Comparison of ENCODE assay signal across 1 cellular context in the genomic region with DNA sequence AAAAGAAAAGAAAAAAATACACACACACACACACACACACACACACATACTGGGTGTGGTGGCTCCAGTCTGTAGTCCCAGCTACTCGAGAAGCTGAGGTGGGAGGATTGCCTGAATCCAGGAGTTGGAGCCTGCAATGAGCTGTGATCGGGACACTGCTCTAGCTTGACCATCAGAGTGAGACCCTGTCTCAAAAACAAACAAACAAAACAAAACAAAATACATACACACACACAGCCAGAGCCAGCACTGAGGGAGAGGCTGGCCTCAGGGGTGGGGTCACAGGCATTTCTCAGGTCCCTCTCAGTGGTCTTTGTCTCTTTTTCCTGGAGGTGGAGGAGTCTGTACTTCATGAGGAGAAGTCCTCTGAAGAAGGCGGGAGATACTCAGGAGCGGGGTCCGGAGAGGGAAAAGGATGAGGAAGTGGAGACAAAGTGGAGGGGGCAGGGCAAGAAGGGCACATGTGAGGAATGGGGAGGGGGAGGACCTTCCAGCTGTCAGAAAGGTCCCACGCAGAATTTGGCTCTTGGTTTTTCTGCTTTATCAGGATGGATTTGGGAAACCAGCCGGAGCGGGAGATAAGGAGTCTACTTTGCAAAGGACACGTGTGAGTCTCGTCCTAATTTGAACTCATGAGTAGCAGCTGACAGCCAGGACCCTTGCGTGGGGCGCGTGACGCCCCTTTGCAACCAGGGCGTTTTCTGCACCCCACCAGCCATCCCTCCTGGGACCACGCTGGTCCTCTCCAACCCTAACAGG.
TF ChIP-seq lines count a peak whose summit lies in the region.

No MANE protein-coding gene starts in this region.

TF ChIP-seq in K562, 482 proteins besides CTCF, POLR2A, EP300 and RAD21 (continued from another document and continues in another):
- TF ChIP-seq, protein P1, sequence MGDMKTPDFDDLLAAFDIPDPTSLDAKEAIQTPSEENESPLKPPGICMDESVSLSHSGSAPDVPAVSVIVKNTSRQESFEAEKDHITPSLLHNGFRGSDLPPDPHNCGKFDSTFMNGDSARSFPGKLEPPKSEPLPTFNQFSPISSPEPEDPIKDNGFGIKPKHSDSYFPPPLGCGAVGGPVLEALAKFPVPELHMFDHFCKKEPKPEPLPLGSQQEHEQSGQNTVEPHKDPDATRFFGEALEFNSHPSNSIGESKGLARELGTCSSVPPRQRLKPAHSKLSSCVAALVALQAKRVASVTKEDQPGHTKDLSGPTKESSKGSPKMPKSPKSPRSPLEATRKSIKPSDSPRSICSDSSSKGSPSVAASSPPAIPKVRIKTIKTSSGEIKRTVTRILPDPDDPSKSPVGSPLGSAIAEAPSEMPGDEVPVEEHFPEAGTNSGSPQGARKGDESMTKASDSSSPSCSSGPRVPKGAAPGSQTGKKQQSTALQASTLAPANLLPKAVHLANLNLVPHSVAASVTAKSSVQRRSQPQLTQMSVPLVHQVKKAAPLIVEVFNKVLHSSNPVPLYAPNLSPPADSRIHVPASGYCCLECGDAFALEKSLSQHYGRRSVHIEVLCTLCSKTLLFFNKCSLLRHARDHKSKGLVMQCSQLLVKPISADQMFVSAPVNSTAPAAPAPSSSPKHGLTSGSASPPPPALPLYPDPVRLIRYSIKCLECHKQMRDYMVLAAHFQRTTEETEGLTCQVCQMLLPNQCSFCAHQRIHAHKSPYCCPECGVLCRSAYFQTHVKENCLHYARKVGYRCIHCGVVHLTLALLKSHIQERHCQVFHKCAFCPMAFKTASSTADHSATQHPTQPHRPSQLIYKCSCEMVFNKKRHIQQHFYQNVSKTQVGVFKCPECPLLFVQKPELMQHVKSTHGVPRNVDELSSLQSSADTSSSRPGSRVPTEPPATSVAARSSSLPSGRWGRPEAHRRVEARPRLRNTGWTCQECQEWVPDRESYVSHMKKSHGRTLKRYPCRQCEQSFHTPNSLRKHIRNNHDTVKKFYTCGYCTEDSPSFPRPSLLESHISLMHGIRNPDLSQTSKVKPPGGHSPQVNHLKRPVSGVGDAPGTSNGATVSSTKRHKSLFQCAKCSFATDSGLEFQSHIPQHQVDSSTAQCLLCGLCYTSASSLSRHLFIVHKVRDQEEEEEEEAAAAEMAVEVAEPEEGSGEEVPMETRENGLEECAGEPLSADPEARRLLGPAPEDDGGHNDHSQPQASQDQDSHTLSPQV (IDR thresholded peaks at IDR 0.05), result no peak
- TF ChIP-seq HDGF (IDR thresholded peaks at IDR 0.05) (0 out of 2 replicates have a peak, but pooled peaks have one; percentile 66), GTF2F1 (IDR thresholded peaks at IDR 0.05; ENCODE audit: low read depth, low read length) (no peak), RBM39 (optimal IDR thresholded peaks at IDR 0.05; ENCODE audit: low read depth, low read length) (no peak), TCF3 (CRISPR knock-in tag; IDR thresholded peaks at IDR 0.05) (peak; percentile 73), ZNF143 (CRISPR knock-in tag; IDR thresholded peaks at IDR 0.05) (no peak), SUPT5H (IDR thresholded peaks at IDR 0.05) (no peak), ARNT (IDR thresholded peaks at IDR 0.05) (no peak), POLR3A (IDR thresholded peaks at IDR 0.05; ENCODE audit: borderline replicate concordance, extremely low read depth, insufficient read depth, insufficient read length) (no peak), NBN (IDR thresholded peaks at IDR 0.05; ENCODE audit: low read depth) (no peak), MAZ (CRISPR knock-in tag; conservative IDR thresholded peaks at IDR 0.05 in 1 of 2, IDR thresholded peaks at IDR 0.05 in 1 of 2) (peak in 1 of 2 experiments; percentile 34; a peak in 1 of 4 replicates), JUND (IDR thresholded peaks at IDR 0.05; ENCODE audit: borderline replicate concordance, low read depth, low read length) (peak; percentile 63; the same call in 1 of the 2 replicates), JUND (tag; IDR thresholded peaks at IDR 0.05; ENCODE audit: borderline replicate concordance, low read depth, low read length) (peak; percentile 35; the same call in 1 of the 3 replicates), VEZF1 (CRISPR knock-in tag; IDR thresholded peaks at IDR 0.05) (peak; percentile 64), TCFL5 (CRISPR knock-in tag; conservative IDR thresholded peaks at IDR 0.05) (no peak), HDAC2 (IDR thresholded peaks at IDR 0.05) (peak; percentile 49; the same call in 1 of the 2 replicates), ZBTB9 (CRISPR knock-in tag; IDR thresholded peaks at IDR 0.05) (no peak), ZSCAN29 (IDR thresholded peaks at IDR 0.05) (no peak), SOX6 (IDR thresholded peaks at IDR 0.05) (peak; percentile 39; the same call in 1 of the 2 replicates), NRF1 (conservative IDR thresholded peaks at IDR 0.05 in 1 of 2, IDR thresholded peaks at IDR 0.05 in 1 of 2) (0 out of 4 replicates have a peak, but pooled peaks of 1 of the 2 experiments have one; percentile 25), SMARCC2 (IDR thresholded peaks at IDR 0.05; ENCODE audit: low read depth) (0 out of 2 replicates have a peak, but pooled peaks have one; percentile 17), ZNF140 (CRISPR knock-in tag; IDR thresholded peaks at IDR 0.05) (no peak), ZNF282 (CRISPR knock-in tag; IDR thresholded peaks at IDR 0.05) (no peak), CBX8 (IDR thresholded peaks at IDR 0.05; ENCODE audit: borderline replicate concordance, extremely low read depth, low read depth, low read length, poor library complexity, severe bottlenecking) (no peak)
- TF ChIP-seq, protein P2, sequence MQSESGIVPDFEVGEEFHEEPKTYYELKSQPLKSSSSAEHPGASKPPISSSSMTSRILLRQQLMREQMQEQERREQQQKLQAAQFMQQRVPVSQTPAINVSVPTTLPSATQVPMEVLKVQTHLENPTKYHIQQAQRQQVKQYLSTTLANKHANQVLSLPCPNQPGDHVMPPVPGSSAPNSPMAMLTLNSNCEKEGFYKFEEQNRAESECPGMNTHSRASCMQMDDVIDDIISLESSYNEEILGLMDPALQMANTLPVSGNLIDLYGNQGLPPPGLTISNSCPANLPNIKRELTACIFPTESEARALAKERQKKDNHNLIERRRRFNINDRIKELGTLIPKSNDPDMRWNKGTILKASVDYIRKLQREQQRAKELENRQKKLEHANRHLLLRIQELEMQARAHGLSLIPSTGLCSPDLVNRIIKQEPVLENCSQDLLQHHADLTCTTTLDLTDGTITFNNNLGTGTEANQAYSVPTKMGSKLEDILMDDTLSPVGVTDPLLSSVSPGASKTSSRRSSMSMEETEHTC (IDR thresholded peaks at IDR 0.05), result 0 out of 2 replicates have a peak, but pooled peaks have one; percentile 50
- TF ChIP-seq, protein P3, sequence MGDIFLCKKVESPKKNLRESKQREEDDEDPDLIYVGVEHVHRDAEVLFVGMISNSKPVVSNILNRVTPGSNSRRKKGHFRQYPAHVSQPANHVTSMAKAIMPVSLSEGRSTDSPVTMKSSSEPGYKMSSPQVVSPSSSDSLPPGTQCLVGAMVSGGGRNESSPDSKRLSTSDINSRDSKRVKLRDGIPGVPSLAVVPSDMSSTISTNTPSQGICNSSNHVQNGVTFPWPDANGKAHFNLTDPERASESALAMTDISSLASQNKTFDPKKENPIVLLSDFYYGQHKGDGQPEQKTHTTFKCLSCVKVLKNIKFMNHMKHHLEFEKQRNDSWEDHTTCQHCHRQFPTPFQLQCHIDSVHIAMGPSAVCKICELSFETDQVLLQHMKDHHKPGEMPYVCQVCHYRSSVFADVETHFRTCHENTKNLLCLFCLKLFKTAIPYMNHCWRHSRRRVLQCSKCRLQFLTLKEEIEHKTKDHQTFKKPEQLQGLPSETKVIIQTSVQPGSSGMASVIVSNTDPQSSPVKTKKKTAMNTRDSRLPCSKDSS (IDR thresholded peaks at IDR 0.05; ENCODE audit: low read depth, partially characterized antibody), result no peak
- TF ChIP-seq, protein P4, sequence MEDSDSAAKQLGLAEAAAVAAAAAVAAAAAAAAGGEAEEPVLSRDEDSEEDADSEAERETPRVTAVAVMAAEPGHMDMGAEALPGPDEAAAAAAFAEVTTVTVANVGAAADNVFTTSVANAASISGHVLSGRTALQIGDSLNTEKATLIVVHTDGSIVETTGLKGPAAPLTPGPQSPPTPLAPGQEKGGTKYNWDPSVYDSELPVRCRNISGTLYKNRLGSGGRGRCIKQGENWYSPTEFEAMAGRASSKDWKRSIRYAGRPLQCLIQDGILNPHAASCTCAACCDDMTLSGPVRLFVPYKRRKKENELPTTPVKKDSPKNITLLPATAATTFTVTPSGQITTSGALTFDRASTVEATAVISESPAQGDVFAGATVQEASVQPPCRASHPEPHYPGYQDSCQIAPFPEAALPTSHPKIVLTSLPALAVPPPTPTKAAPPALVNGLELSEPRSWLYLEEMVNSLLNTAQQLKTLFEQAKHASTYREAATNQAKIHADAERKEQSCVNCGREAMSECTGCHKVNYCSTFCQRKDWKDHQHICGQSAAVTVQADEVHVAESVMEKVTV (CRISPR knock-in tag; IDR thresholded peaks at IDR 0.05), result no peak
- TF ChIP-seq, protein P5, sequence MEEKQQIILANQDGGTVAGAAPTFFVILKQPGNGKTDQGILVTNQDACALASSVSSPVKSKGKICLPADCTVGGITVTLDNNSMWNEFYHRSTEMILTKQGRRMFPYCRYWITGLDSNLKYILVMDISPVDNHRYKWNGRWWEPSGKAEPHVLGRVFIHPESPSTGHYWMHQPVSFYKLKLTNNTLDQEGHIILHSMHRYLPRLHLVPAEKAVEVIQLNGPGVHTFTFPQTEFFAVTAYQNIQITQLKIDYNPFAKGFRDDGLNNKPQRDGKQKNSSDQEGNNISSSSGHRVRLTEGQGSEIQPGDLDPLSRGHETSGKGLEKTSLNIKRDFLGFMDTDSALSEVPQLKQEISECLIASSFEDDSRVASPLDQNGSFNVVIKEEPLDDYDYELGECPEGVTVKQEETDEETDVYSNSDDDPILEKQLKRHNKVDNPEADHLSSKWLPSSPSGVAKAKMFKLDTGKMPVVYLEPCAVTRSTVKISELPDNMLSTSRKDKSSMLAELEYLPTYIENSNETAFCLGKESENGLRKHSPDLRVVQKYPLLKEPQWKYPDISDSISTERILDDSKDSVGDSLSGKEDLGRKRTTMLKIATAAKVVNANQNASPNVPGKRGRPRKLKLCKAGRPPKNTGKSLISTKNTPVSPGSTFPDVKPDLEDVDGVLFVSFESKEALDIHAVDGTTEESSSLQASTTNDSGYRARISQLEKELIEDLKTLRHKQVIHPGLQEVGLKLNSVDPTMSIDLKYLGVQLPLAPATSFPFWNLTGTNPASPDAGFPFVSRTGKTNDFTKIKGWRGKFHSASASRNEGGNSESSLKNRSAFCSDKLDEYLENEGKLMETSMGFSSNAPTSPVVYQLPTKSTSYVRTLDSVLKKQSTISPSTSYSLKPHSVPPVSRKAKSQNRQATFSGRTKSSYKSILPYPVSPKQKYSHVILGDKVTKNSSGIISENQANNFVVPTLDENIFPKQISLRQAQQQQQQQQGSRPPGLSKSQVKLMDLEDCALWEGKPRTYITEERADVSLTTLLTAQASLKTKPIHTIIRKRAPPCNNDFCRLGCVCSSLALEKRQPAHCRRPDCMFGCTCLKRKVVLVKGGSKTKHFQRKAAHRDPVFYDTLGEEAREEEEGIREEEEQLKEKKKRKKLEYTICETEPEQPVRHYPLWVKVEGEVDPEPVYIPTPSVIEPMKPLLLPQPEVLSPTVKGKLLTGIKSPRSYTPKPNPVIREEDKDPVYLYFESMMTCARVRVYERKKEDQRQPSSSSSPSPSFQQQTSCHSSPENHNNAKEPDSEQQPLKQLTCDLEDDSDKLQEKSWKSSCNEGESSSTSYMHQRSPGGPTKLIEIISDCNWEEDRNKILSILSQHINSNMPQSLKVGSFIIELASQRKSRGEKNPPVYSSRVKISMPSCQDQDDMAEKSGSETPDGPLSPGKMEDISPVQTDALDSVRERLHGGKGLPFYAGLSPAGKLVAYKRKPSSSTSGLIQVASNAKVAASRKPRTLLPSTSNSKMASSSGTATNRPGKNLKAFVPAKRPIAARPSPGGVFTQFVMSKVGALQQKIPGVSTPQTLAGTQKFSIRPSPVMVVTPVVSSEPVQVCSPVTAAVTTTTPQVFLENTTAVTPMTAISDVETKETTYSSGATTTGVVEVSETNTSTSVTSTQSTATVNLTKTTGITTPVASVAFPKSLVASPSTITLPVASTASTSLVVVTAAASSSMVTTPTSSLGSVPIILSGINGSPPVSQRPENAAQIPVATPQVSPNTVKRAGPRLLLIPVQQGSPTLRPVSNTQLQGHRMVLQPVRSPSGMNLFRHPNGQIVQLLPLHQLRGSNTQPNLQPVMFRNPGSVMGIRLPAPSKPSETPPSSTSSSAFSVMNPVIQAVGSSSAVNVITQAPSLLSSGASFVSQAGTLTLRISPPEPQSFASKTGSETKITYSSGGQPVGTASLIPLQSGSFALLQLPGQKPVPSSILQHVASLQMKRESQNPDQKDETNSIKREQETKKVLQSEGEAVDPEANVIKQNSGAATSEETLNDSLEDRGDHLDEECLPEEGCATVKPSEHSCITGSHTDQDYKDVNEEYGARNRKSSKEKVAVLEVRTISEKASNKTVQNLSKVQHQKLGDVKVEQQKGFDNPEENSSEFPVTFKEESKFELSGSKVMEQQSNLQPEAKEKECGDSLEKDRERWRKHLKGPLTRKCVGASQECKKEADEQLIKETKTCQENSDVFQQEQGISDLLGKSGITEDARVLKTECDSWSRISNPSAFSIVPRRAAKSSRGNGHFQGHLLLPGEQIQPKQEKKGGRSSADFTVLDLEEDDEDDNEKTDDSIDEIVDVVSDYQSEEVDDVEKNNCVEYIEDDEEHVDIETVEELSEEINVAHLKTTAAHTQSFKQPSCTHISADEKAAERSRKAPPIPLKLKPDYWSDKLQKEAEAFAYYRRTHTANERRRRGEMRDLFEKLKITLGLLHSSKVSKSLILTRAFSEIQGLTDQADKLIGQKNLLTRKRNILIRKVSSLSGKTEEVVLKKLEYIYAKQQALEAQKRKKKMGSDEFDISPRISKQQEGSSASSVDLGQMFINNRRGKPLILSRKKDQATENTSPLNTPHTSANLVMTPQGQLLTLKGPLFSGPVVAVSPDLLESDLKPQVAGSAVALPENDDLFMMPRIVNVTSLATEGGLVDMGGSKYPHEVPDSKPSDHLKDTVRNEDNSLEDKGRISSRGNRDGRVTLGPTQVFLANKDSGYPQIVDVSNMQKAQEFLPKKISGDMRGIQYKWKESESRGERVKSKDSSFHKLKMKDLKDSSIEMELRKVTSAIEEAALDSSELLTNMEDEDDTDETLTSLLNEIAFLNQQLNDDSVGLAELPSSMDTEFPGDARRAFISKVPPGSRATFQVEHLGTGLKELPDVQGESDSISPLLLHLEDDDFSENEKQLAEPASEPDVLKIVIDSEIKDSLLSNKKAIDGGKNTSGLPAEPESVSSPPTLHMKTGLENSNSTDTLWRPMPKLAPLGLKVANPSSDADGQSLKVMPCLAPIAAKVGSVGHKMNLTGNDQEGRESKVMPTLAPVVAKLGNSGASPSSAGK (IDR thresholded peaks at IDR 0.05), result peak; percentile 78
